16 cellular contexts compared by ENCODE assay signal in genomic region chr5:109529987-109530386, GRCh38.
DNase-seq lines count a peak whose midpoint lies in the region; ATAC-seq and TF ChIP-seq lines count a peak whose summit lies in the region.
"Had no signal": no experiment of that assay in that cellular context is flagged by ENCODE, and none has a peak within 500 bp of the region (broad histone marks: within the 10 kb centered on the region; RNA-seq: fewer than 3 reads in every experiment).

No MANE protein-coding gene starts in this region.

- TF ChIP-seq CTCF in GM23338 (conservative IDR thresholded peaks at IDR 0.05; ENCODE audit: low read depth in 2 of 2) (no peak), mammary epithelial cell (conservative IDR thresholded peaks at IDR 0.05 in 1 of 2, IDR thresholded peaks at IDR 0.05 in 1 of 2; ENCODE audit: extremely low read depth in 1 of 2, insufficient read depth in 1 of 2, low read depth in 1 of 2, low read length in 2 of 2) (no peak)

- H3K79me2 ChIP-seq in GM23338 (replicated peaks; ENCODE audit: insufficient read depth) (no peaks in the 10 kb centered on the region), mammary epithelial cell (ENCODE audit: insufficient read depth, low read length) (no peaks in the 10 kb centered on the region)

- H3K27me3 ChIP-seq in GM23338 (ENCODE audit: insufficient read depth) (no peaks in the 10 kb centered on the region), mammary epithelial cell (ENCODE audit: insufficient read depth, low read length) (no peaks in the 10 kb centered on the region), neuronal stem cell (ENCODE audit: control insufficient read depth in 3 of 3, insufficient read depth in 3 of 3, low read depth in 1 of 3, low read length in 3 of 3) (no peaks in the 10 kb centered on the region)

- H3K36me3 Mint-ChIP-seq in GM23338 (ENCODE audit: low read depth) (no peaks in the 10 kb centered on the region), T-cell (no peaks in the 10 kb centered on the region)
- H3K36me3 Mint-ChIP-seq: CD4-positive, alpha-beta memory T cell had no signal

- no peaks in the 10 kb centered on the region for H3F3A ChIP-seq in GM23338 (replicated peaks; ENCODE audit: low read depth)

- H3K18ac ChIP-seq in neuronal stem cell (ENCODE audit: low read length): no peak overlapping the region

- no peaks in the 10 kb centered on the region; the same call in 2 of the 3 replicates for H3K9me3 Mint-ChIP-seq in GM23338
- no peaks in the 10 kb centered on the region for H3K9me3 Mint-ChIP-seq in T-cell
- H3K9me3 Mint-ChIP-seq: H9 had no signal

- H3K4me1 ChIP-seq in GM23338 (ENCODE audit: insufficient read depth) (no peaks in the 10 kb centered on the region), mammary epithelial cell (ENCODE audit: insufficient read depth, low read length) (peaks cover 8% of the 10 kb centered on the region), neuronal stem cell (ENCODE audit: control insufficient read depth in 2 of 2, insufficient read depth in 1 of 2, low read depth in 1 of 2, low read length in 2 of 2) (no peaks in the 10 kb centered on the region)

- no peak overlapping the region for H4K91ac ChIP-seq in neuronal stem cell (ENCODE audit: low read depth, low read length, poor library complexity)

- H3K4me2 ChIP-seq in GM23338 (no peak overlapping the region), mammary epithelial cell (ENCODE audit: insufficient read depth, low read depth, low read length) (no peak overlapping the region), neuronal stem cell (ENCODE audit: insufficient read depth, low read length, poor library complexity, severe bottlenecking) (no peak overlapping the region)

- H3K9ac ChIP-seq in mammary epithelial cell (ENCODE audit: insufficient read depth, low read length) (no peak overlapping the region), neuronal stem cell (ENCODE audit: low read depth, low read length, poor library complexity) (no peak overlapping the region)

- H3K14ac ChIP-seq in neuronal stem cell (ENCODE audit: low read length): no peak overlapping the region

- no peaks in the 10 kb centered on the region for H3K9me2 ChIP-seq in GM23338 (ENCODE audit: insufficient read depth)

- H4K20me1 ChIP-seq in GM23338 (replicated peaks; ENCODE audit: insufficient read depth) (no peaks in the 10 kb centered on the region), mammary epithelial cell (ENCODE audit: insufficient read depth, low read length) (no peaks in the 10 kb centered on the region)

- H3K4me3 Mint-ChIP-seq in GM23338 (no peak overlapping the region), T-cell (no peak overlapping the region)
- H3K4me3 Mint-ChIP-seq: CD4-positive, alpha-beta memory T cell; H9 had no signal

- intact Hi-C loops in mammary epithelial cell (cut with micrococcal nuclease): no loop called here

- no peak overlapping the region for H2BK15ac ChIP-seq in neuronal stem cell (ENCODE audit: low read length)

- no peak overlapping the region for H3K27ac ChIP-seq in GM23338 (ENCODE audit: low read depth)
- no peak overlapping the region for H3K27ac ChIP-seq in mammary epithelial cell (ENCODE audit: insufficient read depth, low read depth, low read length)
- H3K27ac ChIP-seq in neuronal stem cell (replicated peaks; ENCODE audit: low read length): no peak overlapping the region

- 92% methylated on average over 2 of the region's 2 CpGs for WGBS in mammary epithelial cell (ENCODE audit: low coverage, missing lambda C conversion rate)
- no CpG with 5 or more reads among the region's 2 CpGs for WGBS in neuronal stem cell (ENCODE audit: extremely low coverage in 2 of 2, insufficient read length in 2 of 2, insufficient replicate concordance in 1 of 2), 2 donors

- no TSS peak for BruUV-seq in mammary epithelial cell (replicated peaks; lab: Mats Ljungman, UMichigan)

- H3K79me1 ChIP-seq in neuronal stem cell (ENCODE audit: low read depth, low read length): no peaks in the 10 kb centered on the region

- dilution Hi-C loops in mammary epithelial cell (cut with HindIII; ENCODE audit: low sequenced_read_pairs): no loop called here

- H2BK5ac ChIP-seq in neuronal stem cell (ENCODE audit: low read length): no peak overlapping the region

- no peaks in the 10 kb centered on the region for H3K9me3 ChIP-seq in mammary epithelial cell (replicated peaks; ENCODE audit: insufficient read depth, low read length)
- no peaks in the 10 kb centered on the region for H3K9me3 ChIP-seq in neuronal stem cell (replicated peaks in 1 of 2; ENCODE audit: control insufficient read depth in 2 of 2, insufficient read depth in 1 of 2, low read depth in 1 of 2, low read length in 2 of 2)

- no peaks in the 10 kb centered on the region for H3K4me1 Mint-ChIP-seq in GM23338
- peaks cover 0 to 5% (median 0%) of the 10 kb centered on the region in 3 donors for H3K4me1 Mint-ChIP-seq in T-cell
- H3K4me1 Mint-ChIP-seq: H9 had no signal

- H2AFZ ChIP-seq in GM23338 (peak overlapping the region; percentile 89), mammary epithelial cell (ENCODE audit: low read depth, low read length) (peak overlapping the region; percentile 37), neuronal stem cell (ENCODE audit: low read length) (peak overlapping the region; percentile 55)

- H3K27me3 Mint-ChIP-seq in GM23338 (ENCODE audit: insufficient read depth, low read depth, poor library complexity): peaks cover 2% of the 10 kb centered on the region
- peaks cover 6 to 11% of the 10 kb centered on the region in 2 donors for H3K27me3 Mint-ChIP-seq in T-cell

- H3K27ac Mint-ChIP-seq in GM23338 (no peak overlapping the region), T-cell (no peak overlapping the region)
- H3K27ac Mint-ChIP-seq: CD4-positive, alpha-beta memory T cell had no signal

- no peak overlapping the region for H3K4me3 ChIP-seq in GM23338
- no peak overlapping the region for H3K4me3 ChIP-seq in mammary epithelial cell (replicated peaks in 1 of 3; ENCODE audit: insufficient read depth in 1 of 3, low read depth in 2 of 3, low read length in 3 of 3)
- H3K4me3 ChIP-seq in neuronal stem cell (ENCODE audit: low read length in 2 of 2): no peak overlapping the region

- CTCF ChIA-PET in mammary epithelial cell (lab: Charles Lee; ENCODE audit: low non-redundant PET) (no interaction called here), T-cell (lab: Charles Lee) (no interaction called here)

- no peak overlapping the region for H2BK120ac ChIP-seq in neuronal stem cell (ENCODE audit: low read depth, low read length)

- no peak overlapping the region for H4K8ac ChIP-seq in neuronal stem cell (ENCODE audit: low read depth, low read length)

- POLR2A ChIA-PET in T-cell (lab: Charles Lee): interaction anchor here in 1 of 2 donors (0.6 kb wide), 1 partner anchor 1469 kb away, joined by 5 read pairs; no protein-coding TSS in a partner anchor

- no peak overlapping the region for H2BK12ac ChIP-seq in neuronal stem cell (ENCODE audit: low read length)

- no peak for DNase-seq in GM23338 (ENCODE audit: low spot score)
- DNase-seq in mammary epithelial cell: no peak
- DNase-seq in left lobe of liver (ENCODE audit: low spot score): no peak
- no peak for DNase-seq in neuronal stem cell (ENCODE audit: low spot score)
- no peak for DNase-seq in T-cell
- DNase-seq in activated CD4-positive, alpha-beta T cell treated with anti-CD3 and anti-CD28 coated beads, Interleukin-2, amount 50 U/mL, for 4 hours: no peak
- no peak for DNase-seq in T-helper 2 cell
- DNase-seq: C1 segment of cervical spinal cord; Calu3; CD4-positive, alpha-beta memory T cell; COR-L47; DMS53; DMS79 treated with DMSO at 0.1 percent for 48 hours; GF-D8; H9 had no signal

- H3K23ac ChIP-seq in neuronal stem cell (ENCODE audit: low read depth, low read length, poor library complexity): no peak overlapping the region

- no peak overlapping the region for H3K4ac ChIP-seq in neuronal stem cell (ENCODE audit: low read length)

- H3K36me3 ChIP-seq in GM23338 (ENCODE audit: insufficient read depth): no peaks in the 10 kb centered on the region
- H3K36me3 ChIP-seq in mammary epithelial cell (ENCODE audit: insufficient read depth, low read length): no peaks in the 10 kb centered on the region
- H3K36me3 ChIP-seq in neuronal stem cell (replicated peaks in 1 of 2; ENCODE audit: control insufficient read depth in 2 of 2, insufficient read depth in 2 of 2, low read length in 2 of 2): no peaks in the 10 kb centered on the region

- in situ Hi-C loops in mammary epithelial cell (cut with MboI; ENCODE audit: low sequenced_read_pairs in 2 of 2): no loop called here

- no peak overlapping the region for H2AK5ac ChIP-seq in neuronal stem cell (ENCODE audit: low read depth, low read length)

- ATAC-seq in GM23338: no peak
- peak; percentile 65 for ATAC-seq in left lobe of liver
- no peak for ATAC-seq in T-cell (replicated peaks in 1 of 4)
- ATAC-seq: HCT116 had no signal

TF ChIP-seq in GM23338, 12 proteins besides CTCF, POLR2A, EP300 and RAD21 (continues in another document):
- TF ChIP-seq POLR2AphosphoS5 (IDR thresholded peaks at IDR 0.05; ENCODE audit: low read depth) (no peak), NANOG (IDR thresholded peaks at IDR 0.05; ENCODE audit: borderline replicate concordance) (no peak)

Comparison
In these comparisons a context has a peak if more than half of its experiments do, and no peak if none do; other contexts are left out.
1. H2AFZ ChIP-seq: peak in every context shown above with its lines; median percentile 89 in GM23338; 55 in neuronal stem cell; 37 in mammary epithelial cell.